In genomic region chr19:55391702-55392615, GRCh38 we compare ENCODE assay signal across 1 cellular context.
TF ChIP-seq lines count a peak whose summit lies in the region.

No MANE protein-coding gene starts in this region.

TF ChIP-seq in HepG2, 621 proteins besides CTCF, POLR2A, EP300 and RAD21:
- 0 out of 2 replicates have a peak, but pooled peaks have one; percentile 2 for TF ChIP-seq ZMYM3 (CRISPR knock-in tag; IDR thresholded peaks at IDR 0.05)
- TF ChIP-seq ZNF501 (CRISPR knock-in tag; IDR thresholded peaks at IDR 0.05): no peak
- TF ChIP-seq, protein P1, sequence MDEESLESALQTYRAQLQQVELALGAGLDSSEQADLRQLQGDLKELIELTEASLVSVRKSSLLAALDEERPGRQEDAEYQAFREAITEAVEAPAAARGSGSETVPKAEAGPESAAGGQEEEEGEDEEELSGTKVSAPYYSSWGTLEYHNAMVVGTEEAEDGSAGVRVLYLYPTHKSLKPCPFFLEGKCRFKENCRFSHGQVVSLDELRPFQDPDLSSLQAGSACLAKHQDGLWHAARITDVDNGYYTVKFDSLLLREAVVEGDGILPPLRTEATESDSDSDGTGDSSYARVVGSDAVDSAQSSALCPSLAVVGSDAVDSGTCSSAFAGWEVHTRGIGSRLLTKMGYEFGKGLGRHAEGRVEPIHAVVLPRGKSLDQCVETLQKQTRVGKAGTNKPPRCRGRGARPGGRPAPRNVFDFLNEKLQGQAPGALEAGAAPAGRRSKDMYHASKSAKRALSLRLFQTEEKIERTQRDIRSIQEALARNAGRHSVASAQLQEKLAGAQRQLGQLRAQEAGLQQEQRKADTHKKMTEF (CRISPR knock-in tag; IDR thresholded peaks at IDR 0.05): no peak
- TF ChIP-seq ZNF121 (CRISPR knock-in tag; IDR thresholded peaks at IDR 0.05): 0 out of 2 replicates have a peak, but pooled peaks have one; percentile 31
- TF ChIP-seq MAFF (IDR thresholded peaks at IDR 0.05; ENCODE audit: low read depth, low read length): no peak
- no peak for TF ChIP-seq ZNF558 (CRISPR knock-in tag; IDR thresholded peaks at IDR 0.05; ENCODE audit: borderline replicate concordance)
- no peak for TF ChIP-seq ETV6 (CRISPR knock-in tag; conservative IDR thresholded peaks at IDR 0.05)
- peak; percentile 31; the same call in 1 of the 2 replicates for TF ChIP-seq CEBPG (CRISPR knock-in tag; IDR thresholded peaks at IDR 0.05)
- no peak for TF ChIP-seq ZNF543 (CRISPR knock-in tag; IDR thresholded peaks at IDR 0.05)
- no peak for TF ChIP-seq ADNP (CRISPR knock-in tag; IDR thresholded peaks at IDR 0.05)
- TF ChIP-seq, protein P2, sequence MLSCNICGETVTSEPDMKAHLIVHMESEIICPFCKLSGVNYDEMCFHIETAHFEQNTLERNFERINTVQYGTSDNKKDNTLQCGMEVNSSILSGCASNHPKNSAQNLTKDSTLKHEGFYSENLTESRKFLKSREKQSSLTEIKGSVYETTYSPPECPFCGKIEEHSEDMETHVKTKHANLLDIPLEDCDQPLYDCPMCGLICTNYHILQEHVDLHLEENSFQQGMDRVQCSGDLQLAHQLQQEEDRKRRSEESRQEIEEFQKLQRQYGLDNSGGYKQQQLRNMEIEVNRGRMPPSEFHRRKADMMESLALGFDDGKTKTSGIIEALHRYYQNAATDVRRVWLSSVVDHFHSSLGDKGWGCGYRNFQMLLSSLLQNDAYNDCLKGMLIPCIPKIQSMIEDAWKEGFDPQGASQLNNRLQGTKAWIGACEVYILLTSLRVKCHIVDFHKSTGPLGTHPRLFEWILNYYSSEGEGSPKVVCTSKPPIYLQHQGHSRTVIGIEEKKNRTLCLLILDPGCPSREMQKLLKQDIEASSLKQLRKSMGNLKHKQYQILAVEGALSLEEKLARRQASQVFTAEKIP (CRISPR knock-in tag; IDR thresholded peaks at IDR 0.05; ENCODE audit: borderline replicate concordance): no peak
- TF ChIP-seq ZSCAN29 (CRISPR knock-in tag; conservative IDR thresholded peaks at IDR 0.05): no peak
- TF ChIP-seq ZNF24 (IDR thresholded peaks at IDR 0.05): no peak
- TF ChIP-seq CEBPB (IDR thresholded peaks at IDR 0.05; ENCODE audit: borderline replicate concordance, low read depth, low read length): peak; percentile 54; the same call in 1 of the 2 replicates
- TF ChIP-seq AGO1 (IDR thresholded peaks at IDR 0.05; ENCODE audit: low read depth, low read length, poor library complexity, severe bottlenecking): no peak
